In the genomic region with DNA sequence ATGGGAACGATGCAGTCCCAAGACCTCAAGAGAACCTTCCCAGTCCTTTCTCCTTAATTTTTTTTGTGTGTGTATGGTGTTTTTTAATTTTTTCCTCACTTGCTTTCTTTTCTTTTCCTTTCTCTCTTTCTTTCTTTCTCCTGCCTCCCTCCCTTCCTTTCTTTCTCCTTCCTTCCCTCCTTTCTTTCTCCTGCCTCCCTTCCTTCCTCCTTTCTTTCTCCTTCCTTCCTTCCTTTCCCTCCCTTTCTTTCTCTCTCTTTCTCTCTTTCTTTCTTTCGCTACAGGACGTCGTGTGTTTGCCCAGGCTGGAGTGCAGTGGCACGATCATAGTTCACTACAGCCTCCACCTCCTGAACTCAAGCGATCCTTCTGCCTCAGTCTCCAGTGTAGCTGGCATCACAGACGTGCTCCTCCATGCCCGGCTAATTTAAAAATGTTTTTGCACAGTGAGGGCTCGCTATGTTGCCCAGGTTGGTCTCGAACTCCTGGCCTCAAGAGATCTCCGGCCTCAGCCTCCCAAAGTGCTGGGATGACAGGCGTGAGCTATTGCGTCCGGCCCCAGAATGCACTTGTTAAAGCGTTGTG, we compare ENCODE assay signal across 9 cellular contexts. TPM values are rescaled to one million over a fixed set of nuclear protein-coding genes. Genes with fewer than 3 reads are reported as not detected.
DNase-seq lines count a peak whose midpoint lies in the region; ATAC-seq and TF ChIP-seq lines count a peak whose summit lies in the region.
"Had no signal": no experiment of that assay in that cellular context is flagged by ENCODE, and none has a peak within 500 bp of the region (broad histone marks: within the 10 kb centered on the region; RNA-seq: fewer than 3 reads in every experiment).

No MANE protein-coding gene starts in this region.

- H3K36me3 Mint-ChIP-seq in activated CD4-positive, alpha-beta T cell treated with anti-CD3 and anti-CD28 coated beads, Interleukin-2, amount 10 ng/mL, durations not matched to agents 24 days and 14 days (ENCODE audit: low read depth): peaks cover 13% of the 10 kb centered on the region

- WGBS in adrenal gland, 4 donors: 80 to 84% (median 81%) methylated on average over 15 of the region's 15 CpGs
- 55% methylated on average over 15 of the region's 15 CpGs for WGBS in suprapubic skin

- H3K27me3 Mint-ChIP-seq in activated CD4-positive, alpha-beta T cell treated with anti-CD3 and anti-CD28 coated beads, Interleukin-2, amount 10 ng/mL, durations not matched to agents 24 days and 14 days: no peaks in the 10 kb centered on the region

- H3K27ac ChIP-seq in adrenal gland: peak overlapping the region in 4 of 5 donors; percentile 50 to 99 (median 94)
- H3K27ac ChIP-seq in left lung: peak overlapping the region; percentile 95
- H3K27ac ChIP-seq in suprapubic skin: peak overlapping the region; percentile 97

- no peaks in the 10 kb centered on the region for H3K36me3 ChIP-seq in adrenal gland (replicated peaks in 1 of 2)
- H3K36me3 ChIP-seq in left lung: no peaks in the 10 kb centered on the region
- no peaks in the 10 kb centered on the region for H3K36me3 ChIP-seq in suprapubic skin

- intact Hi-C loops in activated CD4-positive, alpha-beta T cell treated with anti-CD3 and anti-CD28 coated beads, Interleukin-2, amount 10 ng/mL, durations not matched to agents 24 days and 14 days (cut with micrococcal nuclease): loop anchor here (1.0 to 2.0 kb wide), 4 partner anchors 12 to 322 kb away; a partner anchor contains a TSS
- intact Hi-C loops in adrenal gland (cut with DNase I): loop anchor here in 1 of 2 donors (5.0 to 10.0 kb wide), 2 partner anchors 76 to 111 kb away; a partner anchor contains a TSS
- intact Hi-C loops in left lung (cut with DNase I): no loop called here

- H3K27me3 ChIP-seq in adrenal gland (no peaks in the 10 kb centered on the region), left lung (no peaks in the 10 kb centered on the region), suprapubic skin (no peaks in the 10 kb centered on the region)
- H3K27me3 ChIP-seq: BE2C had no signal

- H3K9me3 Mint-ChIP-seq in activated CD4-positive, alpha-beta T cell treated with anti-CD3 and anti-CD28 coated beads, Interleukin-2, amount 10 ng/mL, durations not matched to agents 24 days and 14 days: no peaks in the 10 kb centered on the region

- no peak for DNase-seq in activated CD4-positive, alpha-beta T cell treated with anti-CD3 and anti-CD28 coated beads, Interleukin-2, amount 10 ng/mL, durations not matched to agents 24 days and 14 days
- DNase-seq in activated CD4-positive, alpha-beta T cell treated with anti-CD3 and anti-CD28 coated beads for 4 hours: no peak
- DNase-seq in adrenal gland (no peak), left lung (no peak), suprapubic skin (ENCODE audit: low spot score in 2 of 2) (no peak), AML-193 (lab: John Stamatoyannopoulos, UW) (no peak), NCI-H226 (no peak), cerebellum (ENCODE audit: low spot score) (no peak)

- H3K4me1 Mint-ChIP-seq in activated CD4-positive, alpha-beta T cell treated with anti-CD3 and anti-CD28 coated beads, Interleukin-2, amount 10 ng/mL, durations not matched to agents 24 days and 14 days: peaks cover 16% of the 10 kb centered on the region

- no peak for TF ChIP-seq CTCF in adrenal gland (IDR thresholded peaks at IDR 0.05)
- no peak for TF ChIP-seq CTCF in left lung (IDR thresholded peaks at IDR 0.05)
- no peak for TF ChIP-seq CTCF in suprapubic skin (IDR thresholded peaks at IDR 0.05)

- H3K9me3 ChIP-seq in adrenal gland (replicated peaks in 1 of 3) (no peaks in the 10 kb centered on the region), left lung (no peaks in the 10 kb centered on the region), suprapubic skin (no peaks in the 10 kb centered on the region)
- H3K9me3 ChIP-seq: BE2C had no signal

- peak overlapping the region; percentile 69 for H3K27ac Mint-ChIP-seq in activated CD4-positive, alpha-beta T cell treated with anti-CD3 and anti-CD28 coated beads, Interleukin-2, amount 10 ng/mL, durations not matched to agents 24 days and 14 days

- H3K4me3 ChIP-seq in adrenal gland (peak overlapping the region in 1 of 4 donors; percentile 91), left lung (peak overlapping the region; percentile 23 to 64), suprapubic skin (peak overlapping the region; percentile 87)

- TF ChIP-seq POLR2A in adrenal gland (IDR thresholded peaks at IDR 0.05): no peak
- TF ChIP-seq POLR2A in suprapubic skin (IDR thresholded peaks at IDR 0.05): no peak

- TF ChIP-seq EP300 in suprapubic skin (IDR thresholded peaks at IDR 0.05): no peak

- peaks cover 19 to 22% of the 10 kb centered on the region in 2 donors for H3K4me1 ChIP-seq in adrenal gland (replicated peaks in 1 of 2)
- H3K4me1 ChIP-seq in left lung: peaks cover 7 to 28% of the 10 kb centered on the region in 2 donors
- H3K4me1 ChIP-seq in suprapubic skin: peaks cover 26% of the 10 kb centered on the region
- H3K4me1 ChIP-seq: BE2C had no signal

- peak overlapping the region; percentile 72 for H3K4me3 Mint-ChIP-seq in activated CD4-positive, alpha-beta T cell treated with anti-CD3 and anti-CD28 coated beads, Interleukin-2, amount 10 ng/mL, durations not matched to agents 24 days and 14 days

- ATAC-seq in left lung: no peak

RNA-seq across cellular contexts. Expression of a gene that starts 0.7 kb away (rescaled TPM):
- 52.0 and 53.1 TPM in 2 replicates for total RNA-seq in activated CD4-positive, alpha-beta T cell treated with anti-CD3 and anti-CD28 coated beads, Interleukin-2, amount 10 ng/mL, durations not matched to agents 24 days and 14 days
- 100 to 1,000 TPM in 6 of 8 donors, 10 to 100 TPM in 2; 85.9 to 171 (median 115) TPM for total RNA-seq in adrenal gland
- 100 to 1,000 TPM in 1 of 3 donors, 10 to 100 TPM in 2; 37.1 to 129 (median 67.0) TPM for polyA plus RNA-seq in adrenal gland
- total RNA-seq in left lung: 10 to 100 TPM; 52.4 to 55.1 TPM
- 10 to 100 TPM; 37.4 to 59.3 (median 48.6) TPM for total RNA-seq in suprapubic skin
- 47.9 TPM for total RNA-seq in cerebellum

RNA-seq across cellular contexts. Expression of a gene that starts 12.0 kb away (rescaled TPM):
- total RNA-seq in activated CD4-positive, alpha-beta T cell treated with anti-CD3 and anti-CD28 coated beads, Interleukin-2, amount 10 ng/mL, durations not matched to agents 24 days and 14 days: 36.4 and 37.6 TPM in 2 replicates
- total RNA-seq in adrenal gland (10 to 100 TPM; 10.4 to 22.1 (median 14.4) TPM), left lung (10 to 100 TPM in 1 of 2 donors, 1 to 10 TPM in 1; 9.8 to 14.8 TPM), suprapubic skin (10 to 100 TPM in 2 of 4 donors, 1 to 10 TPM in 2; 5.6 to 12.0 (median 8.5) TPM), cerebellum (12.5 TPM)
- polyA plus RNA-seq in adrenal gland: 10 to 100 TPM; 10.9 to 28.3 (median 12.4) TPM
